Comparison of ENCODE assay signal across 11 cellular contexts in the genomic region with DNA sequence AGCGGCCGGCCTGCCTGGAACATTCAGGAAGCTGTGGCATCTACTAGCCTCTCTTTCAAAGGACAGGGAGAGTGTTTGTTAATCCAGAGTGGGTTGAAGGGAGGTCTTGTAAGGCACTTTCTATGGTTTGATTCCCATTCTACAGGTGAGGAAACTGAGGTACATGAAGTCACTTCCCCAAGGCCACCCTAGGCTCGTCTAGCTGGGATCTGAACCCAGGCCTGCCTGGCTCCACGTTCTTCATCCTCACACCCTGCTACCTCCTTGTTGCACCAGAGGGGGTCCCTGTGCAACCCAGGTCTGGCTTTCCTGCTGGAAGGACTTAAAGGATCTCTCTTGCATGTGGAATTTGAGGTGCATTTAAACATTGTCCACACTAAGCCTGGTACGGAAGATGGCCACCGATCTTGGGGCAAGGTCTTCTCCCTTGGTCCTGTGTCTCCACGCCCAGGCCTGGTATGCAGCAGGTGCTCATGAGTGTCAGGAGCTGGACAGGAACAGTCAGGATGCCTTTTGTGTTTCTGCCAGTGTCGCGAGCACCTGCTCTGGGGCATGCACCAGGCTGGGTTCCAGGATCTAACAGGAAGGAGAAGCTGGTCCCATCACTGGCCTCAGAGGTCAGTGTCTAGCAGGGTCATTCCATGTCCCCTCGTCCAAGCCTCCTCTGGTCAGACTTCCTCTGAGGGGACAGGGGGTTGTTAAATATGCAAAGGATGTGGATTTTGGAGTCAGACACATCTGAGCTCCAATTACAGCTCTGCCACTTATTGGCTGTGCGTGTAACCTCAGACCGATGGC.
A peak's percentile ranks its signal among the peaks of the same experiment; 100 is the strongest.
DNase-seq lines count a peak whose midpoint lies in the region; ATAC-seq and TF ChIP-seq lines count a peak whose summit lies in the region.
"Had no signal": no experiment of that assay in that cellular context is flagged by ENCODE, and none has a peak within 500 bp of the region (broad histone marks: within the 10 kb centered on the region; RNA-seq: fewer than 3 reads in every experiment).

No MANE protein-coding gene starts in this region.

- DNase-seq in activated naive CD4-positive, alpha-beta T cell (lab: John Stamatoyannopoulos, UW) = no peak
- no peak for DNase-seq in chondrocyte (ENCODE audit: low spot score)
- no peak for DNase-seq in transverse colon
- DNase-seq in hepatocyte (ENCODE audit: low spot score) = no peak
- DNase-seq in mesothelial cell of epicardium (ENCODE audit: low spot score in 2 of 2, unreplicated experiment in 2 of 2) = no peak
- DNase-seq: NCI-H2081 had no signal

- peaks cover 74% of the 10 kb centered on the region for H3K4me1 Mint-ChIP-seq in activated naive CD4-positive, alpha-beta T cell treated with anti-CD3 and anti-CD28 coated beads, Interleukin-2, amount 50 U/mL, for 24 hours
- H3K4me1 Mint-ChIP-seq in chondrocyte (ENCODE audit: low read depth) (peaks cover 51% of the 10 kb centered on the region), mesothelial cell of epicardium (no peaks in the 10 kb centered on the region)

- H3K27ac Mint-ChIP-seq in activated naive CD4-positive, alpha-beta T cell treated with anti-CD3 and anti-CD28 coated beads, Interleukin-2, amount 50 U/mL, for 24 hours = peak overlapping the region; percentile 79
- H3K27ac Mint-ChIP-seq in chondrocyte (ENCODE audit: unreplicated experiment) = peak overlapping the region; percentile 91
- no peak overlapping the region for H3K27ac Mint-ChIP-seq in mesothelial cell of epicardium

- no peaks in the 10 kb centered on the region for H3K27me3 Mint-ChIP-seq in activated naive CD4-positive, alpha-beta T cell treated with anti-CD3 and anti-CD28 coated beads, Interleukin-2, amount 50 U/mL, for 24 hours
- H3K27me3 Mint-ChIP-seq in chondrocyte (ENCODE audit: low read depth) (no peaks in the 10 kb centered on the region), mesothelial cell of epicardium (ENCODE audit: low read depth) (peaks cover 20% of the 10 kb centered on the region)

- H4K20me1 ChIP-seq in OCI-LY3 (ENCODE audit: insufficient read depth, low read length) (no peaks in the 10 kb centered on the region), hepatocyte (ENCODE audit: insufficient read depth, poor library complexity, severe bottlenecking) (no peaks in the 10 kb centered on the region)

- H3K4me3 Mint-ChIP-seq in activated naive CD4-positive, alpha-beta T cell treated with anti-CD3 and anti-CD28 coated beads, Interleukin-2, amount 50 U/mL, for 24 hours = peak overlapping the region; percentile 68
- H3K4me3 Mint-ChIP-seq in chondrocyte (ENCODE audit: unreplicated experiment) (peak overlapping the region; percentile 9), mesothelial cell of epicardium (no peak overlapping the region)

- peaks cover 6% of the 10 kb centered on the region for H3K27me3 ChIP-seq in OCI-LY3 (ENCODE audit: low read depth, low read length)
- H3K27me3 ChIP-seq in transverse colon = no peaks in the 10 kb centered on the region
- H3K27me3 ChIP-seq in hepatocyte = no peaks in the 10 kb centered on the region
- H3K27me3 ChIP-seq: cardiac muscle cell had no signal

- no peaks in the 10 kb centered on the region for H3K9me3 ChIP-seq in OCI-LY3 (ENCODE audit: insufficient read depth, low read length)
- H3K9me3 ChIP-seq in transverse colon = no peaks in the 10 kb centered on the region
- no peaks in the 10 kb centered on the region for H3K9me3 ChIP-seq in hepatocyte (ENCODE audit: low read depth)

- no peak for TF ChIP-seq POLR2A in transverse colon (IDR thresholded peaks at IDR 0.05)

- H2AFZ ChIP-seq in OCI-LY3 (ENCODE audit: low read depth, low read length) (no peak overlapping the region), hepatocyte (no peak overlapping the region)

- TF ChIP-seq CTCF in OCI-LY3 (IDR thresholded peaks at IDR 0.05; ENCODE audit: low read depth, low read length) = no peak
- no peak for TF ChIP-seq CTCF in chondrocyte (IDR thresholded peaks at IDR 0.05)
- no peak for TF ChIP-seq CTCF in transverse colon (IDR thresholded peaks at IDR 0.05)
- TF ChIP-seq CTCF in hepatocyte (IDR thresholded peaks at IDR 0.05; ENCODE audit: poor library complexity) = no peak
- TF ChIP-seq CTCF in mesothelial cell of epicardium (IDR thresholded peaks at IDR 0.05; ENCODE audit: unreplicated experiment) = no peak

- no peaks in the 10 kb centered on the region for H3K79me2 ChIP-seq in OCI-LY3 (ENCODE audit: low read length)
- H3K79me2 ChIP-seq in hepatocyte = no peaks in the 10 kb centered on the region

- no peaks in the 10 kb centered on the region for H3K9me2 ChIP-seq in hepatocyte (replicated peaks; ENCODE audit: insufficient read depth)

- peak overlapping the region; percentile 96 for H3K27ac ChIP-seq in OCI-LY3 (ENCODE audit: low read length)
- H3K27ac ChIP-seq in transverse colon = peak overlapping the region; percentile 31 to 60 (median 52)
- H3K27ac ChIP-seq in hepatocyte = no peak overlapping the region
- H3K27ac ChIP-seq: cardiac muscle cell had no signal

- no peak for ATAC-seq in GM21360 (IDR thresholded peaks at IDR 0.05; ENCODE audit: unreplicated experiment)

- H3K4me3 ChIP-seq in OCI-LY3 (ENCODE audit: low read length) (peak overlapping the region; percentile 68), transverse colon (no peak overlapping the region), hepatocyte (no peak overlapping the region)
- H3K4me3 ChIP-seq: cardiac muscle cell, smooth muscle cell had no signal

- no peak for TF ChIP-seq EP300 in transverse colon (IDR thresholded peaks at IDR 0.05; ENCODE audit: low read depth)

- H3K4me1 ChIP-seq in OCI-LY3 (ENCODE audit: low read length) = peaks cover 76% of the 10 kb centered on the region
- peaks cover 0 to 38% (median 1%) of the 10 kb centered on the region in 4 donors for H3K4me1 ChIP-seq in transverse colon
- H3K4me1 ChIP-seq in hepatocyte (ENCODE audit: insufficient read depth) = no peaks in the 10 kb centered on the region

- intact Hi-C loops in transverse colon (cut with DNase I; ENCODE audit: low total_unique reads) = no loop called here

- in situ Hi-C loops in transverse colon (cut with MboI; ENCODE audit: low pct_ligation_motif_present in 1 of 4, low pct_unique_long_range_greater_than_20kb in 1 of 4, low sequenced_read_pairs in 3 of 4) = loop anchor here (10.0 to 25.0 kb wide), 4 partner anchors 96 to 188 kb away; a partner anchor contains a TSS

- no peaks in the 10 kb centered on the region for H3K36me3 Mint-ChIP-seq in activated naive CD4-positive, alpha-beta T cell treated with anti-CD3 and anti-CD28 coated beads, Interleukin-2, amount 50 U/mL, for 24 hours
- no peaks in the 10 kb centered on the region for H3K36me3 Mint-ChIP-seq in chondrocyte (ENCODE audit: low read depth)
- H3K36me3 Mint-ChIP-seq in mesothelial cell of epicardium = no peaks in the 10 kb centered on the region

- H3K9ac ChIP-seq in OCI-LY3 (ENCODE audit: low read length) = peak overlapping the region; percentile 65

- no peaks in the 10 kb centered on the region for H3K36me3 ChIP-seq in OCI-LY3 (replicated peaks; ENCODE audit: low read depth, low read length)
- H3K36me3 ChIP-seq in transverse colon = no peaks in the 10 kb centered on the region
- H3K36me3 ChIP-seq in hepatocyte (replicated peaks; ENCODE audit: insufficient read depth, low read depth) = no peaks in the 10 kb centered on the region
- H3K36me3 ChIP-seq: cardiac muscle cell had no signal

- H3K9me3 Mint-ChIP-seq in activated naive CD4-positive, alpha-beta T cell treated with anti-CD3 and anti-CD28 coated beads, Interleukin-2, amount 50 U/mL, for 24 hours = no peaks in the 10 kb centered on the region
- H3K9me3 Mint-ChIP-seq in chondrocyte (ENCODE audit: low read depth) = no peaks in the 10 kb centered on the region
- no peaks in the 10 kb centered on the region for H3K9me3 Mint-ChIP-seq in mesothelial cell of epicardium

- 73 to 80% methylated on average over 1 to 10 of the region's 12 CpGs for WGBS in transverse colon (ENCODE audit: low coverage in 1 of 2), 2 donors
- 90% methylated on average over 12 of the region's 12 CpGs for WGBS in hepatocyte (ENCODE audit: low lambda C conversion rate, missing lambda C conversion rate)

- peak overlapping the region; percentile 97 for H3K4me2 ChIP-seq in OCI-LY3 (ENCODE audit: low read length)
- H3K4me2 ChIP-seq in hepatocyte = no peak overlapping the region
- H3K4me2 ChIP-seq: smooth muscle cell had no signal
